In the genomic region with DNA sequence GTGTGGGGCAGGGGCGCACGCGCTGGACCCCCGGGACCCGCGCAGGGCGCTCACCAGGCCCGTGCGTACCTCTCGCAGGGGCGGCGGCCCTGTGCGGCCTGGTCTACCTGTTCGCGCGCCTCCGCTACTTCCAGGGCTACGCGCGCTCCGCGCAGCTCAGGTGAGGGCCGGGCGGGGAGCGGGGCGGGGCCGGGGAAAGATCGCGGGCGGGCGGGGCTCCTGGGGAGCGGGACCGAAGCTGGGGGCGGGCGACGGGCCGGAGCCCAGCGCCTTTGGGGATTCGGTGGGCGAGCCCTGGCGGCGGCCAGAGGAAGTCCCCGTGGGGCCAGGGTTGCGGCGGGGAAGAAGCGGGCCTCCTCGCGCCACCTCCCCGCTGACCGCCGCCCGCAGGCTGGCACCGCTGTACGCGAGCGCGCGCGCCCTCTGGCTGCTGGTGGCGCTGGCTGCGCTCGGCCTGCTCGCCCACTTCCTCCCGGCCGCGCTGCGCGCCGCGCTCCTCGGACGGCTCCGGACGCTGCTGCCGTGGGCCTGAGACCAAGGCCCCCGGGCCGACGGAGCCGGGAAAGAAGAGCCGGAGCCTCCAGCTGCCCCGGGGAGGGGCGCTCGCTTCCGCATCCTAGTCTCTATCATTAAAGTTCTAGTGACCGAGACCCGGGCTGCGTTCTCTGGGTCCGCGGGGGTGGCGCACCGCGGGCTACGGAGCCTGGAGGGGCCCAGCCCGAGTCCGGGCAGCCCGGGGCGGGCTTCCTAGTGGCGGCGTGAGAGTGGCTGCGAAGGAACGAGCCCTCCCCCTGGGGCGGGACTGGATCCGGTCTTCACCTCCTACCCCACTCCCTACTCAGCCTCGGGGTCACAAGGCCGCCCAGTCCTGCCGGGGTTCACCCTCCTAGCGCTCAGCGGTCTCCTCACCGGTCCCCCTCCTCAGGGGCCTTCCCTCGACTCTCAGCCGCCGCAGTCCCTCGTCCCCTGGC, we compare ENCODE assay signal across 8 cellular contexts. TPM values are rescaled to one million over a fixed set of nuclear protein-coding genes. Genes with fewer than 3 reads are reported as not detected.
DNase-seq lines count a peak whose midpoint lies in the region; ATAC-seq and TF ChIP-seq lines count a peak whose summit lies in the region.

No MANE protein-coding gene starts in this region.

- peak overlapping the region; percentile 44; the same call in 1 of the 2 replicates for H3K9ac ChIP-seq in HUES48 (ENCODE audit: low read depth, low read length)

- no peaks in the 10 kb centered on the region for H3K9me3 Mint-ChIP-seq in nephron progenitor cell

- H3K36me3 ChIP-seq in HUES48 (ENCODE audit: control insufficient read depth, insufficient read depth, low read length) = peaks cover 33% of the 10 kb centered on the region
- H3K36me3 ChIP-seq in tibial nerve = peaks cover 2 to 43% (median 14%) of the 10 kb centered on the region in 3 donors

- H3K27me3 ChIP-seq in HUES48 (ENCODE audit: control insufficient read depth, insufficient read depth, low read length) = no peaks in the 10 kb centered on the region
- no peaks in the 10 kb centered on the region for H3K27me3 ChIP-seq in tibial nerve

- H3K9me3 ChIP-seq in HUES48 (ENCODE audit: control insufficient read depth, insufficient read depth, low read length) (no peaks in the 10 kb centered on the region), tibial nerve (no peaks in the 10 kb centered on the region)

- H3K4me1 Mint-ChIP-seq in nephron progenitor cell = peaks cover 11% of the 10 kb centered on the region

- peak; percentile 45 for TF ChIP-seq CTCF in foreskin fibroblast (IDR thresholded peaks at IDR 0.05; ENCODE audit: low read depth, low read length)
- TF ChIP-seq CTCF in nephron progenitor cell (IDR thresholded peaks at IDR 0.05) = peak; percentile 36
- peak; percentile 79 to 96 (median 95) for TF ChIP-seq CTCF in tibial nerve (IDR thresholded peaks at IDR 0.05)

- 7% methylated on average over 29 to 40 of the region's 113 CpGs for WGBS in tibial nerve, 2 donors

- H3K4me3 Mint-ChIP-seq in nephron progenitor cell = peak overlapping the region; percentile 76

- peak; percentile 71 for ATAC-seq in GM21515 (IDR thresholded peaks at IDR 0.05; ENCODE audit: unreplicated experiment)

- H3K4me3 ChIP-seq in HUES48 (ENCODE audit: low read depth, low read length) = peak overlapping the region; percentile 78
- peak overlapping the region; percentile 50 to 55 for H3K4me3 ChIP-seq in foreskin fibroblast (ENCODE audit: low read depth in 1 of 2, low read length in 2 of 2)
- peak overlapping the region; percentile 56 to 68 (median 64) for H3K4me3 ChIP-seq in tibial nerve

- H3K4me1 ChIP-seq in HUES48 (ENCODE audit: control insufficient read depth, insufficient read depth, low read length) (peaks cover 9% of the 10 kb centered on the region; the same call in 1 of the 2 replicates), tibial nerve (peaks cover 0 to 50% (median 39%) of the 10 kb centered on the region in 4 donors)

- H3K27me3 Mint-ChIP-seq in nephron progenitor cell (ENCODE audit: low read depth, poor library complexity) = peaks cover 6% of the 10 kb centered on the region

- peak in 1 of 2 donors; percentile 76 for TF ChIP-seq EP300 in tibial nerve (IDR thresholded peaks at IDR 0.05)

- TF ChIP-seq POLR2A in tibial nerve (IDR thresholded peaks at IDR 0.05) = peak in 1 of 2 donors; percentile 29

- H3K36me3 Mint-ChIP-seq in nephron progenitor cell (ENCODE audit: low read depth) = peaks cover 16% of the 10 kb centered on the region

- DNase-seq in ELF-1 (ENCODE audit: low read depth, low spot score) (peak; percentile 80), RKO (ENCODE audit: low spot score) (peak; percentile 85), activated gamma-delta T cell (lab: John Stamatoyannopoulos, UW) (peak; percentile 64), foreskin fibroblast (peak; percentile 86 to 95), nephron progenitor cell (peak; percentile 86), tibial nerve (ENCODE audit: low spot score in 2 of 2) (peak; percentile 55 to 64)

- no peak overlapping the region for H3K27ac Mint-ChIP-seq in nephron progenitor cell

- peak overlapping the region; percentile 59 for H3K27ac ChIP-seq in HUES48 (ENCODE audit: low read depth, low read length)
- peak overlapping the region; percentile 71 to 92 (median 84) for H3K27ac ChIP-seq in tibial nerve

RNA-seq across cellular contexts. Expression of a gene that starts 2.4 kb away (rescaled TPM):
- total RNA-seq in tibial nerve = 10 to 100 TPM in 2 of 4 donors, 1 to 10 TPM in 2; 7.6 to 38.6 (median 18.4) TPM

RNA-seq across cellular contexts. Expression of a gene that starts 10.5 kb away (rescaled TPM):
- 100 to 1,000 TPM in 1 of 4 donors, 10 to 100 TPM in 3; 52.7 to 153 (median 91.0) TPM for total RNA-seq in tibial nerve

RNA-seq across cellular contexts. Expression of a gene that starts 24.6 kb away (rescaled TPM):
- 100 to 1,000 TPM; 408 to 463 (median 452) TPM for total RNA-seq in tibial nerve

Comparison
In these comparisons a context has a peak if more than half of its experiments do, and no peak if none do; other contexts are left out.
1. Peak in every context shown above with its lines: DNase-seq, ATAC-seq, H3K4me3 ChIP-seq and H3K27ac ChIP-seq.
2. CTCF ChIP-seq: peak in every context shown above with its lines; median percentile 95 in tibial nerve; 45 in foreskin fibroblast; 36 in nephron progenitor cell.